34 cellular contexts compared by ENCODE assay signal in genomic region chr10:123544986-123545385, GRCh38.
"Had no signal": no experiment of that assay in that cellular context is flagged by ENCODE, and none has a peak within 500 bp of the region (broad histone marks: within the 10 kb centered on the region; RNA-seq: fewer than 3 reads in every experiment).

No MANE protein-coding gene starts in this region.

- H3K4me3 Mint-ChIP-seq: activated B cell treated with CpG ODN at 0.5 μM for 24 hours; activated CD4-positive, alpha-beta memory T cell treated with anti-CD3 and anti-CD28 coated beads for 36 hours; activated CD4-positive, alpha-beta T cell treated with anti-CD3 and anti-CD28 coated beads, Interleukin-2, amount 10 ng/mL, durations not matched to agents 24 days and 14 days; activated CD8-positive, alpha-beta T cell treated with anti-CD3 and anti-CD28 coated beads for 36 hours; activated naive CD4-positive, alpha-beta T cell treated with anti-CD3 and anti-CD28 coated beads for 36 hours; activated naive CD8-positive, alpha-beta T cell; activated naive CD8-positive, alpha-beta T cell treated with anti-CD3 and anti-CD28 coated beads, Interleukin-2, amount 10 ng/mL, durations not matched to agents 7 days and 5 days; activated naive CD8-positive, alpha-beta T cell treated with anti-CD3 and anti-CD28 coated beads, Interleukin-2, amount 50 U/mL, for 24 hours; activated T-cell treated with anti-CD3 and anti-CD28 coated beads, Interleukin-2, amount 50 U/mL, for 4 hours; activated T-cell treated with anti-CD3 and anti-CD28 coated beads, Interleukin-2, amount 50 U/mL, for 72 hours; activated T-helper 1 cell treated with anti-CD3 and anti-CD28 coated beads, Interleukin-12 subunit alpha, Interleukin-12 subunit beta, Interleukin-2, Interleukin-4 antibody, amounts not matched to agents 30 ng/mL and 10 ng/mL and 1 ng/mL, durations not matched to agents 14 hours and 24 hours and 36 hours; activated T-helper 17 cell treated with anti-CD3 and anti-CD28 coated beads, Interleukin-2, amount 50 U/mL, for 72 hours; brain; central memory CD8-positive, alpha-beta T cell; T-helper 17 cell had no signal

- H3K9me3 Mint-ChIP-seq: activated CD4-positive, alpha-beta T cell treated with anti-CD3 and anti-CD28 coated beads, Interleukin-2, amount 10 ng/mL, durations not matched to agents 24 days and 14 days; activated naive CD8-positive, alpha-beta T cell treated with anti-CD3 and anti-CD28 coated beads, Interleukin-2, amount 10 ng/mL, durations not matched to agents 7 days and 5 days had no signal

- DNase-seq: activated B cell treated with CpG ODN at 0.5 μM for 24 hours; activated CD4-positive, alpha-beta memory T cell treated with anti-CD3 and anti-CD28 coated beads for 36 hours; activated CD4-positive, alpha-beta T cell treated with anti-CD3 and anti-CD28 coated beads for 4 hours; activated CD4-positive, alpha-beta T cell treated with anti-CD3 and anti-CD28 coated beads, Interleukin-2, amount 10 ng/mL, durations not matched to agents 24 days and 14 days; activated CD4-positive, alpha-beta T cell treated with anti-CD3 and anti-CD28 coated beads, Interleukin-2, amount 50 U/mL, for 1 hour; activated CD4-positive, alpha-beta T cell treated with anti-CD3 and anti-CD28 coated beads, Interleukin-2, amount 50 U/mL, for 4 hours; activated CD4-positive, CD25-positive, alpha-beta regulatory T cell treated with anti-CD3 and anti-CD28 coated beads, Interleukin-2, amount 50 U/mL, for 72 hours; activated CD8-positive, alpha-beta memory T cell treated with anti-CD3 and anti-CD28 coated beads, Interleukin-2, amount 50 U/mL, for 4 hours; activated CD8-positive, alpha-beta T cell treated with anti-CD3 and anti-CD28 coated beads for 36 hours; activated effector memory CD4-positive, alpha-beta T cell treated with anti-CD3 and anti-CD28 coated beads, Interleukin-2, amount 50 U/mL, for 16 hours; activated gamma-delta T cell treated with Interleukin-2 at 50 U/mL for 16 hours; activated naive CD4-positive, alpha-beta T cell; activated naive CD4-positive, alpha-beta T cell treated with anti-CD3 and anti-CD28 coated beads for 36 hours; activated naive CD4-positive, alpha-beta T cell treated with anti-CD3 and anti-CD28 coated beads, Interleukin-2, amount 50 U/mL, for 16 hours; activated naive CD8-positive, alpha-beta T cell treated with anti-CD3 and anti-CD28 coated beads, Interleukin-2, amount 10 ng/mL, durations not matched to agents 7 days and 5 days; activated naive CD8-positive, alpha-beta T cell treated with anti-CD3 and anti-CD28 coated beads, Interleukin-2, amount 50 U/mL, for 24 hours; activated T-cell treated with anti-CD3 and anti-CD28 coated beads for 4 hours; activated T-cell treated with anti-CD3 and anti-CD28 coated beads, Interleukin-2, amount 50 U/mL, for 1 hour; activated T-cell treated with anti-CD3 and anti-CD28 coated beads, Interleukin-2, amount 50 U/mL, for 4 hours; activated T-cell treated with anti-CD3 and anti-CD28 coated beads, Interleukin-2, amount 50 U/mL, for 72 hours; amygdala; anterior cingulate cortex; caudate nucleus; cerebellar nuclear complex; T-helper 17 cell had no signal

- H3K4me1 Mint-ChIP-seq: activated B cell treated with CpG ODN at 0.5 μM for 24 hours; activated CD4-positive, alpha-beta T cell treated with anti-CD3 and anti-CD28 coated beads, Interleukin-2, amount 10 ng/mL, durations not matched to agents 24 days and 14 days; activated naive CD8-positive, alpha-beta T cell treated with anti-CD3 and anti-CD28 coated beads, Interleukin-2, amount 10 ng/mL, durations not matched to agents 7 days and 5 days; activated naive CD8-positive, alpha-beta T cell treated with anti-CD3 and anti-CD28 coated beads, Interleukin-2, amount 50 U/mL, for 24 hours; activated T-helper 17 cell treated with anti-CD3 and anti-CD28 coated beads, Interleukin-2, amount 50 U/mL, for 72 hours; brain; central memory CD8-positive, alpha-beta T cell; T-helper 17 cell had no signal

- H3K4me1 ChIP-seq: ascending aorta had no signal

- H3K27ac ChIP-seq: ascending aorta, cardiac muscle cell, VCaP had no signal

- H3K27ac Mint-ChIP-seq: activated B cell treated with CpG ODN at 0.5 μM for 24 hours; activated CD4-positive, alpha-beta memory T cell treated with anti-CD3 and anti-CD28 coated beads for 36 hours; activated CD4-positive, alpha-beta T cell treated with anti-CD3 and anti-CD28 coated beads, Interleukin-2, amount 10 ng/mL, durations not matched to agents 24 days and 14 days; activated CD8-positive, alpha-beta T cell treated with anti-CD3 and anti-CD28 coated beads for 36 hours; activated naive CD4-positive, alpha-beta T cell treated with anti-CD3 and anti-CD28 coated beads for 36 hours; activated naive CD8-positive, alpha-beta T cell; activated naive CD8-positive, alpha-beta T cell treated with anti-CD3 and anti-CD28 coated beads, Interleukin-2, amount 10 ng/mL, durations not matched to agents 7 days and 5 days; activated naive CD8-positive, alpha-beta T cell treated with anti-CD3 and anti-CD28 coated beads, Interleukin-2, amount 50 U/mL, for 24 hours; activated T-cell treated with anti-CD3 and anti-CD28 coated beads, Interleukin-2, amount 50 U/mL, for 72 hours; activated T-helper 1 cell treated with anti-CD3 and anti-CD28 coated beads, Interleukin-12 subunit alpha, Interleukin-12 subunit beta, Interleukin-2, Interleukin-4 antibody, amounts not matched to agents 30 ng/mL and 10 ng/mL and 1 ng/mL, durations not matched to agents 14 hours and 24 hours and 36 hours; activated T-helper 17 cell treated with anti-CD3 and anti-CD28 coated beads, Interleukin-2, amount 50 U/mL, for 72 hours; brain; T-helper 17 cell had no signal

- H3K4me3 ChIP-seq: ascending aorta, cardiac muscle cell had no signal

- ATAC-seq: activated CD8-positive, alpha-beta T cell treated with anti-CD3 and anti-CD28 coated beads for 36 hours; activated naive CD8-positive, alpha-beta T cell treated with anti-CD3 and anti-CD28 coated beads, Interleukin-2, amount 50 U/mL, for 24 hours; activated T-cell treated with anti-CD3 and anti-CD28 coated beads, Interleukin-2, amount 50 U/mL, for 4 hours; activated T-cell treated with anti-CD3 and anti-CD28 coated beads, Interleukin-2, amount 50 U/mL, for 72 hours; activated T-helper 17 cell treated with anti-CD3 and anti-CD28 coated beads, Interleukin-2, amount 50 U/mL, for 72 hours; T-helper 17 cell had no signal

- H3K36me3 Mint-ChIP-seq: activated CD4-positive, alpha-beta memory T cell treated with anti-CD3 and anti-CD28 coated beads for 36 hours; activated naive CD8-positive, alpha-beta T cell; activated naive CD8-positive, alpha-beta T cell treated with anti-CD3 and anti-CD28 coated beads, Interleukin-2, amount 10 ng/mL, durations not matched to agents 7 days and 5 days; brain had no signal

- FAIRE-seq: bronchial epithelial cell had no signal

- H3K36me3 ChIP-seq: ascending aorta, cardiac muscle cell had no signal

- H3K27me3 ChIP-seq: ascending aorta, cardiac muscle cell had no signal

- H3K9me3 ChIP-seq: ascending aorta had no signal
